ENCODE assay signal across 8 cellular contexts in the genomic region with DNA sequence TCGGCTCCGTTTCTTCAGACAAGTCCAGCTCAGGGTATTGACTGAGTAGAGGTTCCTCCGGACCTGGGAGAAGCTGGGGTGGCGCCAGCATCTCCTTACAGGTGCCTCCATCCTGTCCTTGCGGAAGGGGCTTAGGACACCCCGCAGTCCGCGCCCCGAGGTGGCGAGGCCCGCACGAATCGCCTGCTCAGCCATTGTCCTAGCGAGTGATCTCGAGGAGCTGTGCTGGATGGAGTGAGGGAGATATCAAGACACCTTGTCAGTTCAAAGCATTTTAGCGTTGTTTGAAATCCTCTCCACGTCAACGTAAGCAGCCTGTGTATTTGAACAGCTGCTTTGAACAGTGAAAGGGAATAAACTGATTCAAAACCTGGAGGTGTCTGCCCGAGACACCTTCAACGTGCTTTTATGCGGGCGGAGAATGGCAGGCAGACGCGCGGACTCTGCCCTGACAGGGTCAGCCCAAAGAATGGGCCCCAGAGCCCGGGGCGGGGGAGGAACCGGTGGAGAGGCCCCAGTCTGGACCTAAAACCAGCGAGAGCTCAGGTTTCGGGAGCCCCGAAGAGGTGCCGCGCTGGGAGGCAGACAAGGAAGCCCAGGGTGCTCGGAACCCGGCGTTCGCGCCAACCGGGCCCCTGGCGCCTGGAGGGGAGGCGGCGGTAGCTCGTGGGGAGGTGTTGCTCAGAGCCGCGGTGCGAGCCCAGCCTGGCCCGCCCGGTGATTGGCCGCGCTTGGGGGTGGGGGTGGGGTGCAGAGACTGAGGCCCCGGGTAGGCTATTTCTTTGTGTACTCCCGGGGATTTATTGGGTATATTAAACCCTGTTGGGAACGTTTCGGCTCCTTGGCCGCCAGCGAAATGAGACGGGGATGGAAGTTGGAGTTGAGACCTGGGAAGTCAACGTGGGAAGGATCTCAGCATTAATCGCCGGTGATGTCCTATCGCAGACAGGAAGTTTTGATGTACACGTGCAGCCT. TPM values are rescaled to one million over a fixed set of nuclear protein-coding genes. Genes with fewer than 3 reads are reported as not detected.
DNase-seq lines count a peak whose midpoint lies in the region; ATAC-seq and TF ChIP-seq lines count a peak whose summit lies in the region.

No MANE protein-coding gene starts in this region.

- no peak overlapping the region for H3K27ac ChIP-seq in testis
- no peak overlapping the region for H3K27ac ChIP-seq in heart right ventricle

- TF ChIP-seq CTCF in testis (IDR thresholded peaks at IDR 0.05) (no peak), heart right ventricle (IDR thresholded peaks at IDR 0.05) (no peak)

- H3K27me3 ChIP-seq in testis: no peaks in the 10 kb centered on the region
- peaks cover 47 to 100% (median 99%) of the 10 kb centered on the region in 7 donors for H3K27me3 ChIP-seq in heart right ventricle

- no peaks in the 10 kb centered on the region for H3K9me3 ChIP-seq in testis
- no peaks in the 10 kb centered on the region for H3K9me3 ChIP-seq in heart right ventricle

- CTCF ChIA-PET in activated CD4-positive, alpha-beta memory T cell treated with anti-CD3 and anti-CD28 coated beads, Interleukin-2, amount 10 ng/mL, durations not matched to agents 7 days and 5 days (lab: Charles Lee): interaction anchor here (1.2 kb wide), 1 partner anchor 10 kb away, joined by 3 read pairs; no protein-coding TSS in a partner anchor

- intact Hi-C loops in testis (cut with DNase I; ENCODE audit: low total_unique reads): no loop called here
- intact Hi-C loops in heart right ventricle (cut with DNase I): no loop called here

- H3K4me3 ChIP-seq in testis: peak overlapping the region in 1 of 2 donors; percentile 14
- peak overlapping the region in 3 of 10 donors; percentile 1 to 7 (median 4) for H3K4me3 ChIP-seq in heart right ventricle

- peaks cover 9% of the 10 kb centered on the region for H3K36me3 Mint-ChIP-seq in activated CD4-positive, alpha-beta memory T cell treated with anti-CD3 and anti-CD28 coated beads, Interleukin-2, amount 10 ng/mL, durations not matched to agents 7 days and 5 days (ENCODE audit: low read depth)

- peak; percentile 3 for DNase-seq in stimulated activated CD4-positive, alpha-beta T cell treated with anti-CD3 and anti-CD28 coated beads, Interleukin-1b, Interleukin-23, amount 100 ng/mL, for 48 hours
- no peak for DNase-seq in stimulated activated CD4-positive, alpha-beta T cell treated with anti-CD3 and anti-CD28 coated beads, Interleukin-2, amount 100 ng/mL, for 48 hours
- no peak for DNase-seq in activated CD4-positive, alpha-beta memory T cell treated with anti-CD3 and anti-CD28 coated beads, Interleukin-2, amount 10 ng/mL, durations not matched to agents 7 days and 5 days
- DNase-seq in islet precursor cell: peak; percentile 59
- no peak for DNase-seq in NCI-H524 treated with DMSO at 0.1 percent for 48 hours (lab: John Stamatoyannopoulos, UW)
- no peak for DNase-seq in testis
- no peak for DNase-seq in heart right ventricle

- H3K4me1 ChIP-seq in testis (peaks cover 33% of the 10 kb centered on the region), heart right ventricle (peaks cover 15 to 73% (median 59%) of the 10 kb centered on the region in 9 donors)

- no peak for TF ChIP-seq POLR2A in testis (IDR thresholded peaks at IDR 0.05)

- WGBS in testis, 2 donors: 1 to 3% methylated on average over 41 to 62 of the region's 62 CpGs
- WGBS in heart right ventricle, 2 donors: 2 to 5% methylated on average over 62 of the region's 62 CpGs

- peaks cover 40% of the 10 kb centered on the region for H3K4me1 Mint-ChIP-seq in activated CD4-positive, alpha-beta memory T cell treated with anti-CD3 and anti-CD28 coated beads, Interleukin-2, amount 10 ng/mL, durations not matched to agents 7 days and 5 days

- H3K36me3 ChIP-seq in testis (ENCODE audit: low read depth, missing control alignments) (no peaks in the 10 kb centered on the region), heart right ventricle (no peaks in the 10 kb centered on the region)

- H3K27ac Mint-ChIP-seq in activated CD4-positive, alpha-beta memory T cell treated with anti-CD3 and anti-CD28 coated beads, Interleukin-2, amount 10 ng/mL, durations not matched to agents 7 days and 5 days: peak overlapping the region; percentile 52

- peak overlapping the region; percentile 35 for H3K4me3 Mint-ChIP-seq in activated CD4-positive, alpha-beta memory T cell treated with anti-CD3 and anti-CD28 coated beads, Interleukin-2, amount 10 ng/mL, durations not matched to agents 7 days and 5 days

- peaks cover 85% of the 10 kb centered on the region for H3K27me3 Mint-ChIP-seq in activated CD4-positive, alpha-beta memory T cell treated with anti-CD3 and anti-CD28 coated beads, Interleukin-2, amount 10 ng/mL, durations not matched to agents 7 days and 5 days

- ATAC-seq in GM18907 (IDR thresholded peaks at IDR 0.05; ENCODE audit: unreplicated experiment) (no peak), heart right ventricle (no peak)

- H3K9me3 Mint-ChIP-seq in activated CD4-positive, alpha-beta memory T cell treated with anti-CD3 and anti-CD28 coated beads, Interleukin-2, amount 10 ng/mL, durations not matched to agents 7 days and 5 days: no peaks in the 10 kb centered on the region

- POLR2A ChIA-PET in activated CD4-positive, alpha-beta memory T cell treated with anti-CD3 and anti-CD28 coated beads, Interleukin-2, amount 10 ng/mL, durations not matched to agents 7 days and 5 days (lab: Charles Lee): no interaction called here

RNA-seq across cellular contexts. Expression of gene POU3F2, which starts 3.0 kb away (rescaled TPM):
- total RNA-seq in activated CD4-positive, alpha-beta memory T cell treated with anti-CD3 and anti-CD28 coated beads, Interleukin-2, amount 10 ng/mL, durations not matched to agents 7 days and 5 days: not detected
- total RNA-seq in testis: under 1 TPM; 0.31 TPM
- 0.32 TPM for polyA plus RNA-seq in testis (ENCODE audit: insufficient read depth, low read depth, low replicate concordance)
- not detected for total RNA-seq in heart right ventricle
- not detected for polyA plus RNA-seq in heart right ventricle

Comparison
In these comparisons a context has a peak if more than half of its experiments do, and no peak if none do; other contexts are left out.
1. DNase-seq: peak in stimulated activated CD4-positive, alpha-beta T cell treated with anti-CD3 and anti-CD28 coated beads, Interleukin-1b, Interleukin-23, amount 100 ng/mL, for 48 hours (single experiment) and islet precursor cell (single experiment); none in stimulated activated CD4-positive, alpha-beta T cell treated with anti-CD3 and anti-CD28 coated beads, Interleukin-2, amount 100 ng/mL, for 48 hours (0 of 2), activated CD4-positive, alpha-beta memory T cell treated with anti-CD3 and anti-CD28 coated beads, Interleukin-2, amount 10 ng/mL, durations not matched to agents 7 days and 5 days (single experiment), NCI-H524 treated with DMSO at 0.1 percent for 48 hours (single experiment), testis (single experiment) and heart right ventricle (0 of 2).